In genomic region chr4:55469979-55470378, GRCh38 we compare ENCODE assay signal across 17 cellular contexts.
DNase-seq lines count a peak whose midpoint lies in the region; ATAC-seq, FAIRE-seq and TF ChIP-seq lines count a peak whose summit lies in the region.
"Had no signal": no experiment of that assay in that cellular context is flagged by ENCODE, and none has a peak within 500 bp of the region (broad histone marks: within the 10 kb centered on the region; RNA-seq: fewer than 3 reads in every experiment).

No MANE protein-coding gene starts in this region.

- no peak for TF ChIP-seq RAD21 in SK-N-SH (IDR thresholded peaks at IDR 0.05; ENCODE audit: low read length)

- no peak overlapping the region for H3K27ac ChIP-seq in PC-3 (ENCODE audit: low read length)
- no peak overlapping the region for H3K27ac ChIP-seq in SK-N-SH (ENCODE audit: low read depth in 2 of 2, low read length in 1 of 2)
- H3K27ac ChIP-seq: GM23248 had no signal

- BruUV-seq in PC-3 (replicated peaks; lab: Mats Ljungman, UMichigan) = no TSS peak

- no peaks in the 10 kb centered on the region for H3K9me2 ChIP-seq in PC-3 (replicated peaks; ENCODE audit: low read length)
- H3K9me2 ChIP-seq in SK-N-SH = no peaks in the 10 kb centered on the region

- H3K4me3 ChIP-seq in PC-3 (ENCODE audit: low read length) (no peak overlapping the region), bronchial epithelial cell (ENCODE audit: low read depth, low read length) (no peak overlapping the region), SK-N-SH (ENCODE audit: low read depth in 2 of 2, low read length in 1 of 2) (no peak overlapping the region)
- H3K4me3 ChIP-seq: GM23248 had no signal

- no peaks in the 10 kb centered on the region for H4K20me1 ChIP-seq in PC-3 (ENCODE audit: low read length)
- no peaks in the 10 kb centered on the region for H4K20me1 ChIP-seq in SK-N-SH (ENCODE audit: insufficient read depth)

- intact Hi-C loops in PC-3 (cut with micrococcal nuclease) = no loop called here

- H3K27me3 ChIP-seq in PC-3 (ENCODE audit: low read length) (no peaks in the 10 kb centered on the region), bronchial epithelial cell (ENCODE audit: control insufficient read depth, insufficient read depth, low read length) (no peaks in the 10 kb centered on the region), SK-N-SH (ENCODE audit: insufficient read depth) (no peaks in the 10 kb centered on the region)

- H3K4me1 ChIP-seq in PC-3 (ENCODE audit: insufficient read depth, low read length) (peaks cover 21% of the 10 kb centered on the region), SK-N-SH (ENCODE audit: control insufficient read depth in 1 of 2, insufficient read depth in 2 of 2, low read depth in 1 of 2, low read length in 1 of 2) (no peaks in the 10 kb centered on the region)
- H3K4me1 ChIP-seq: Caco-2 had no signal

- H3K36me3 ChIP-seq in PC-3 (ENCODE audit: low read depth, low read length) = peaks cover 51% of the 10 kb centered on the region
- peaks cover 3% of the 10 kb centered on the region for H3K36me3 ChIP-seq in bronchial epithelial cell (ENCODE audit: control insufficient read depth, insufficient read depth, low read length)
- peaks cover 39 to 61% of the 10 kb centered on the region in 2 experiments for H3K36me3 ChIP-seq in SK-N-SH (replicated peaks in 1 of 2; ENCODE audit: control insufficient read depth in 1 of 2, insufficient read depth in 2 of 2, low read length in 1 of 2)

- H3K9ac ChIP-seq in PC-3 (ENCODE audit: low read length) (no peak overlapping the region), SK-N-SH (no peak overlapping the region)
- H3K9ac ChIP-seq: GM23248 had no signal

- ATAC-seq in PC-3 (peak; percentile 92), esophagus mucosa (peak; percentile 47)

- no peak for TF ChIP-seq EP300 in SK-N-SH (IDR thresholded peaks at IDR 0.05; ENCODE audit: borderline replicate concordance in 1 of 2, low read depth in 1 of 2, low read length in 1 of 2)

- DNase-seq in PC-3 = peak; percentile 74
- DNase-seq in bronchial epithelial cell (ENCODE audit: low read depth) = peak; percentile 61
- no peak for DNase-seq in medulla oblongata (ENCODE audit: extremely low spot score)
- DNase-seq in activated CD8-positive, alpha-beta memory T cell treated with anti-CD3 and anti-CD28 coated beads, Interleukin-2, amount 50 U/mL, for 4 hours = no peak
- DNase-seq in SK-N-SH = no peak
- DNase-seq: C1 segment of cervical spinal cord; Caco-2; CD4-positive, alpha-beta memory T cell; DMS153; DND-41; GM23248; H7; HCEC 1CT had no signal

- no peak overlapping the region for H3K4me2 ChIP-seq in PC-3 (ENCODE audit: low read length)
- H3K4me2 ChIP-seq in SK-N-SH = no peak overlapping the region

- CTCF ChIA-PET in PC-3 (lab: Charles Lee) (no interaction called here), SK-N-SH (lab: Yijun Ruan, JAX) (no interaction called here)

- TF ChIP-seq CTCF in PC-3 (conservative IDR thresholded peaks at IDR 0.05; ENCODE audit: low read depth, low read length) (no peak), bronchial epithelial cell (IDR thresholded peaks at IDR 0.05; ENCODE audit: insufficient read depth, low read length, severe bottlenecking) (no peak), SK-N-SH (IDR thresholded peaks at IDR 0.05) (no peak)

- H3K9me3 ChIP-seq in PC-3 (ENCODE audit: low read length) = no peaks in the 10 kb centered on the region
- peaks cover 5% of the 10 kb centered on the region; the same call in 1 of the 2 replicates for H3K9me3 ChIP-seq in SK-N-SH
- H3K9me3 ChIP-seq: Caco-2 had no signal

- WGBS in SK-N-SH (ENCODE audit: low lambda C conversion rate) = 96% methylated on average over 1 of the region's 1 CpG

- POLR2A ChIA-PET in PC-3 (lab: Charles Lee; ENCODE audit: unreplicated experiment) (no interaction called here), SK-N-SH (lab: Yijun Ruan, JAX) (no interaction called here)

- FAIRE-seq in bronchial epithelial cell (lab: Jason Lieb, UNC) = no peak
- FAIRE-seq: G401.6, GM12892, H1 had no signal

- H3K79me2 ChIP-seq in PC-3 (ENCODE audit: low read length) = no peaks in the 10 kb centered on the region
- no peaks in the 10 kb centered on the region for H3K79me2 ChIP-seq in SK-N-SH (ENCODE audit: insufficient read depth)

- H2AFZ ChIP-seq in PC-3 (ENCODE audit: low read length) (no peak overlapping the region), SK-N-SH (ENCODE audit: low read depth) (no peak overlapping the region)
- H2AFZ ChIP-seq: GM23248 had no signal

- H3F3A ChIP-seq in PC-3 (ENCODE audit: low read length, unreplicated experiment) = no peaks in the 10 kb centered on the region
- H3F3A ChIP-seq in SK-N-SH (replicated peaks; ENCODE audit: insufficient read depth) = peaks cover 7% of the 10 kb centered on the region

TF ChIP-seq in SK-N-SH, 30 proteins besides CTCF, POLR2A, EP300 and RAD21 (continues in another document):
- TF ChIP-seq NFIC (IDR thresholded peaks at IDR 0.05; ENCODE audit: borderline replicate concordance) = no peak
- TF ChIP-seq CHD2 (IDR thresholded peaks at IDR 0.05; ENCODE audit: low read length, partially characterized antibody) = no peak
- no peak for TF ChIP-seq REST (IDR thresholded peaks at IDR 0.05; ENCODE audit: low read depth, low read length)
- no peak for TF ChIP-seq TCF12 (IDR thresholded peaks at IDR 0.05)
- no peak for TF ChIP-seq PBX3 (IDR thresholded peaks at IDR 0.05)
- TF ChIP-seq USF2 (IDR thresholded peaks at IDR 0.05; ENCODE audit: borderline replicate concordance, low read depth, low read length) = no peak
- no peak for TF ChIP-seq ELF1 (IDR thresholded peaks at IDR 0.05)
- TF ChIP-seq TAF1 (IDR thresholded peaks at IDR 0.05; ENCODE audit: borderline replicate concordance, low read depth, low read length) = no peak
- no peak for TF ChIP-seq GABPA (IDR thresholded peaks at IDR 0.05; ENCODE audit: low read depth)
- no peak for TF ChIP-seq TEAD4 (IDR thresholded peaks at IDR 0.05; ENCODE audit: borderline replicate concordance, insufficient read depth)
- no peak for TF ChIP-seq POLR2AphosphoS5 (IDR thresholded peaks at IDR 0.05; ENCODE audit: low read depth, low read length)
- no peak for TF ChIP-seq SMC3 (IDR thresholded peaks at IDR 0.05; ENCODE audit: low read depth, low read length)
- no peak for TF ChIP-seq USF1 (IDR thresholded peaks at IDR 0.05; ENCODE audit: borderline replicate concordance, low read depth)
- TF ChIP-seq SIN3A (IDR thresholded peaks at IDR 0.05; ENCODE audit: borderline replicate concordance, low read depth, low read length) = no peak
- no peak for TF ChIP-seq EZH2phosphoT487 (IDR thresholded peaks at IDR 0.05; ENCODE audit: borderline replicate concordance, low read depth)
- TF ChIP-seq JUND (IDR thresholded peaks at IDR 0.05) = no peak
- TF ChIP-seq MXI1 (IDR thresholded peaks at IDR 0.05; ENCODE audit: low read depth, low read length) = no peak
- no peak for TF ChIP-seq MAX (IDR thresholded peaks at IDR 0.05; ENCODE audit: low read depth)

Comparison
In these comparisons a context has a peak if more than half of its experiments do, and no peak if none do; other contexts are left out.
1. DNase-seq: peak in PC-3 (single experiment) and bronchial epithelial cell (single experiment); none in medulla oblongata (single experiment), activated CD8-positive, alpha-beta memory T cell treated with anti-CD3 and anti-CD28 coated beads, Interleukin-2, amount 50 U/mL, for 4 hours (single experiment) and SK-N-SH (single experiment).